Comparison of ENCODE assay signal across 2 cellular contexts in genomic region chr10:112813866-112814596, GRCh38.
TF ChIP-seq lines count a peak whose summit lies in the region.

No MANE protein-coding gene starts in this region.

TF ChIP-seq in IMR-90, 13 proteins besides CTCF, POLR2A, EP300 and RAD21:
- TF ChIP-seq NFE2L2 (IDR thresholded peaks at IDR 0.05; ENCODE audit: low read depth, low read length) (no peak), BHLHE40 (IDR thresholded peaks at IDR 0.05; ENCODE audit: low read depth, low read length) (no peak), RCOR1 (IDR thresholded peaks at IDR 0.05; ENCODE audit: insufficient replicate concordance, low read length) (no peak), FOS (IDR thresholded peaks at IDR 0.05; ENCODE audit: low read depth, low read length) (no peak), MXI1 (IDR thresholded peaks at IDR 0.05; ENCODE audit: borderline replicate concordance, low read depth, low read length) (no peak), RFX5 (IDR thresholded peaks at IDR 0.05; ENCODE audit: low read depth, low read length) (no peak), CEBPB (IDR thresholded peaks at IDR 0.05; ENCODE audit: low read depth, low read length) (no peak), SMC3 (IDR thresholded peaks at IDR 0.05; ENCODE audit: low read depth, low read length) (no peak), CHD1 (IDR thresholded peaks at IDR 0.05; ENCODE audit: low read depth, low read length) (no peak), ELK1 (IDR thresholded peaks at IDR 0.05; ENCODE audit: borderline replicate concordance, low read depth, low read length) (no peak), USF2 (IDR thresholded peaks at IDR 0.05; ENCODE audit: low read depth, low read length) (no peak), MAFK (IDR thresholded peaks at IDR 0.05; ENCODE audit: low read depth, low read length) (no peak), MAZ (IDR thresholded peaks at IDR 0.05; ENCODE audit: borderline replicate concordance, low read depth, low read length) (no peak)
TF ChIP-seq in IMR-90: peak in this region for 0.

TF ChIP-seq in H1, 55 proteins besides CTCF, POLR2A, EP300 and RAD21:
- TF ChIP-seq GABPA (IDR thresholded peaks at IDR 0.05; ENCODE audit: borderline replicate concordance, insufficient read depth, low read length) = no peak
- no peak for TF ChIP-seq JUND (IDR thresholded peaks at IDR 0.05; ENCODE audit: low read length)
- no peak for TF ChIP-seq NANOG (IDR thresholded peaks at IDR 0.05; ENCODE audit: insufficient read depth, low read depth, low read length, poor library complexity, severe bottlenecking)
- TF ChIP-seq CHD2 (IDR thresholded peaks at IDR 0.05; ENCODE audit: low read length) = no peak
